ENCODE assay signal across 14 cellular contexts in the genomic region with DNA sequence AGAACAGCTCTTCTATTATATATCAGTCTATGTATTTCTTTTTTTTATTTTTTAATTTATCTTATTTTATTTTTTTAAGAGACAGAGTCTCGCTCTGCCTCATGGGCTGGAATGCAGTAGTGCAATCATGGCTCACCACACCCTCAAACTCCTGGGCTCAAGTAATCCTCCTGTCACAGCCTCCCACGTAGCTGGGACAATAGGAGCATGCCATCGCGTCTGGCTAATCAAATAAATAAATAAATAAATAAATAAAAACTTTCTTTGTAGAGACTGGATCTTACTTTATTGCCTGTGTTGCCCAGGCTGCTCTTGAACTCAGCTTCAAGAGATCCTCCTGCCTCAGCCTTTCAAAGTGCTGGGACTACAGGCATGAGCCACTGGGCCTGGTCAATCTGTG.
DNase-seq lines count a peak whose midpoint lies in the region; ATAC-seq and TF ChIP-seq lines count a peak whose summit lies in the region.
"Had no signal": no experiment of that assay in that cellular context is flagged by ENCODE, and none has a peak within 500 bp of the region (broad histone marks: within the 10 kb centered on the region; RNA-seq: fewer than 3 reads in every experiment).

No MANE protein-coding gene starts in this region.

- no peak for TF ChIP-seq POLR2A in uterus (IDR thresholded peaks at IDR 0.05)

- ATAC-seq in Right ventricle myocardium inferior (peak; percentile 35), lower lobe of right lung (no peak), HG03521 (IDR thresholded peaks at IDR 0.05; ENCODE audit: unreplicated experiment) (no peak), HG02938 (IDR thresholded peaks at IDR 0.05; ENCODE audit: unreplicated experiment) (no peak)

- H3K4me3 ChIP-seq in lower lobe of right lung, result no peak overlapping the region
- H3K4me3 ChIP-seq in uterus, result no peak overlapping the region
- H3K4me3 ChIP-seq: dorsolateral prefrontal cortex, Peyer's patch had no signal

- H3K27me3 ChIP-seq in lower lobe of right lung (ENCODE audit: low read depth) (no peaks in the 10 kb centered on the region), uterus (no peaks in the 10 kb centered on the region)
- H3K27me3 ChIP-seq: dorsolateral prefrontal cortex, Peyer's patch had no signal

- H3K9me3 ChIP-seq in lower lobe of right lung (no peaks in the 10 kb centered on the region), uterus (no peaks in the 10 kb centered on the region)
- H3K9me3 ChIP-seq: Peyer's patch had no signal

- H3K27ac ChIP-seq in lower lobe of right lung, result peak overlapping the region; percentile 73
- peak overlapping the region; percentile 21 to 44 for H3K27ac ChIP-seq in uterus
- H3K27ac ChIP-seq: HL-60 had no signal

- TF ChIP-seq CTCF in lower lobe of right lung (IDR thresholded peaks at IDR 0.05), result no peak
- TF ChIP-seq CTCF in uterus (IDR thresholded peaks at IDR 0.05), result no peak

- H3K4me1 ChIP-seq in lower lobe of right lung (peaks cover 99% of the 10 kb centered on the region), uterus (peaks cover 15 to 51% of the 10 kb centered on the region in 2 donors)

- H3K36me3 ChIP-seq in lower lobe of right lung (no peaks in the 10 kb centered on the region), uterus (no peaks in the 10 kb centered on the region)
- H3K36me3 ChIP-seq: Peyer's patch had no signal

- DNase-seq in Right ventricle myocardium inferior (ENCODE audit: missing footprints) (no peak), cardiac septum (ENCODE audit: low spot score) (no peak), dermis blood vessel endothelial cell (peak; percentile 48), lower lobe of right lung (no peak), uterus (no peak), HUDEP-2 (lab: John Stamatoyannopoulos, UW; ENCODE audit: unreplicated experiment in 76 of 76) (no peak)
- DNase-seq: activated CD4-positive, CD25-positive, alpha-beta regulatory T cell; activated effector memory CD4-positive, alpha-beta T cell treated with Interleukin-2 at 50 U/mL for 16 hours; dorsolateral prefrontal cortex; NCI-H187; Peyer's patch had no signal

- intact Hi-C loops in Right ventricle myocardium inferior (cut with DNase I), result no loop called here
- intact Hi-C loops in cardiac septum (cut with DNase I), result loop anchor here (5.0 kb wide), 1 partner anchor 591 kb away; no protein-coding TSS in a partner anchor
- intact Hi-C loops in lower lobe of right lung (cut with DNase I), result no loop called here
- intact Hi-C loops in uterus (cut with DNase I; ENCODE audit: low total_unique reads), result no loop called here
